Comparison of ENCODE assay signal across 15 cellular contexts in the genomic region with DNA sequence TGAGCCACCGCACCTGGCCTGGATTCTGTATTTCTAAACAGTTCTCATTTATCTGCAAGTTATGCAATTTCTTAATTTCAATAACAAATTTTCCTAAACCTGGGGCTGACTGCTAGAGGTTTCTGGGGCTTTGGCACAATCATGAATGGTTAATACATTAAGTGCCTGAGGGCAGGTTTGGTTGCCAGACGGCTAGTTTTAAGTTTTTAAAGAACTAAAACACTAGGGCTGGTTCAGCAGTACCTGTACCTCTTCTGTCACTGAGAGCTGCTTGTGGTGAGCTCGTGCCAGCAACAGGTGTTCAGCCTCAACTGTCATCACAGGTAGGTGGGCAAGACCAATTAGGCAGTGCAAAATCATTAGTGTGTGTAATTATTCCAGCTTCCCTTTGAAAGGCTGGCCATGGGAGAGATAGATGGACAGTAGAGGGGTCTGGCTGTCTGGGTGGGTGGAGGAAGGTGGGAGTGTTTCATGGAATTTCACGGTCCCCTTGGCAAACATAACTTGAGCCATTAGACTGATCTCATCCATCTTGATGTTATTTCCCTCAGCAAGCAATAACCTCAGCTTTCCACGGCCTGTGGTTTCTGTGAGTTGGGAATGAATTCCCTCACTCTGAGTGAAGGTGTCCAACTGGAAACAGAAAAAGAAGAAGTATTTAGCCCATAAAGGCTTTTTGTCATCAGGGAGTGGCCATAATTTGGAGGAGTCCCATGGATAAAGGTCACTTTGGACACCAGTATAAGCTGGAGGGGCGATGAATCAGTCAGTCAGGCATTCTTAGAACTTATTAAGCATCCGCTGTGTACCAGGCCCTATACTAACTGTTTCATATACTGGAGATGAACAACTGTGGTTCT.
DNase-seq lines count a peak whose midpoint lies in the region; ATAC-seq and TF ChIP-seq lines count a peak whose summit lies in the region.
"Had no signal": no experiment of that assay in that cellular context is flagged by ENCODE, and none has a peak within 500 bp of the region (broad histone marks: within the 10 kb centered on the region; RNA-seq: fewer than 3 reads in every experiment).

No MANE protein-coding gene starts in this region.

- ATAC-seq in psoas muscle (no peak), GM21526 (IDR thresholded peaks at IDR 0.05; ENCODE audit: low FRiP score, unreplicated experiment) (no peak)
- ATAC-seq: activated T-cell treated with anti-CD3 and anti-CD28 coated beads, Interleukin-2, amount 50 U/mL, for 4 hours; HepG2 had no signal

- 81 to 86% (median 82%) methylated on average over 7 of the region's 7 CpGs for WGBS in psoas muscle, 3 donors

- no peaks in the 10 kb centered on the region for H3K9me3 ChIP-seq in psoas muscle
- H3K9me3 ChIP-seq: Peyer's patch had no signal

- H3K4me1 ChIP-seq in psoas muscle = no peaks in the 10 kb centered on the region
- H3K4me1 ChIP-seq: Peyer's patch had no signal

- TF ChIP-seq CTCF in AG09309 (IDR thresholded peaks at IDR 0.05; ENCODE audit: control insufficient read depth, insufficient read depth, low read depth, low read length, missing control alignments) (no peak), psoas muscle (IDR thresholded peaks at IDR 0.05) (no peak)

- no peak overlapping the region for H3K4me3 ChIP-seq in AG09309 (ENCODE audit: control insufficient read depth, low read depth, low read length)
- no peak overlapping the region for H3K4me3 ChIP-seq in psoas muscle
- H3K4me3 ChIP-seq: Peyer's patch had no signal

- intact Hi-C loops in psoas muscle (cut with DNase I) = no loop called here

- no peak overlapping the region for H3K27ac ChIP-seq in psoas muscle
- H3K27ac ChIP-seq: Peyer's patch had no signal

- peak; percentile 66 for DNase-seq in AG09309 (ENCODE audit: low read depth)
- peak; percentile 43 for DNase-seq in HS-5 (ENCODE audit: low read depth)
- peak; percentile 81 for DNase-seq in astrocyte of the hippocampus (ENCODE audit: low read depth, low spot score)
- DNase-seq in kidney tubule cell (ENCODE audit: low spot score) = peak; percentile 92
- no peak for DNase-seq in psoas muscle
- DNase-seq in NCI-H2081 treated with DMSO at 0.1 percent for 48 hours (lab: John Stamatoyannopoulos, UW) = no peak
- DNase-seq in D341Med (ENCODE audit: low spot score) = no peak
- DNase-seq: activated naive CD8-positive, alpha-beta T cell treated with anti-CD3 and anti-CD28 coated beads for 36 hours; activated T-cell treated with anti-CD3 and anti-CD28 coated beads, Interleukin-2, amount 50 U/mL, for 4 hours; naive B cell; NCI-H774; Peyer's patch; stimulated activated naive CD4-positive, alpha-beta T cell treated with Interleukin-2 at 50 U/mL for 16 hours had no signal

- no peaks in the 10 kb centered on the region for H3K27me3 ChIP-seq in psoas muscle (ENCODE audit: insufficient read depth in 3 of 3, low read length in 2 of 3)
- H3K27me3 ChIP-seq: Peyer's patch had no signal

- no peaks in the 10 kb centered on the region for H3K36me3 ChIP-seq in psoas muscle (ENCODE audit: insufficient read depth in 1 of 2, low read depth in 1 of 2)
- H3K36me3 ChIP-seq: Peyer's patch had no signal

Comparison
In these comparisons a context has a peak if more than half of its experiments do, and no peak if none do; other contexts are left out.
1. DNase-seq: peak in AG09309 (single experiment), HS-5 (single experiment), astrocyte of the hippocampus (single experiment) and kidney tubule cell (single experiment); none in psoas muscle (0 of 2), NCI-H2081 treated with DMSO at 0.1 percent for 48 hours (single experiment) and D341Med (single experiment).